ENCODE assay signal across 9 cellular contexts in genomic region chr13:46894534-46894906, GRCh38. TPM values are rescaled to one million over a fixed set of nuclear protein-coding genes. Genes with fewer than 3 reads are reported as not detected.
DNase-seq lines count a peak whose midpoint lies in the region; ATAC-seq, FAIRE-seq and TF ChIP-seq lines count a peak whose summit lies in the region.
"Had no signal": no experiment of that assay in that cellular context is flagged by ENCODE, and none has a peak within 500 bp of the region (broad histone marks: within the 10 kb centered on the region; RNA-seq: fewer than 3 reads in every experiment).

No MANE protein-coding gene starts in this region.

- no peak for TF ChIP-seq CTCF in natural killer cell (IDR thresholded peaks at IDR 0.05)
- no peak for TF ChIP-seq CTCF in GM12878 (IDR thresholded peaks at IDR 0.05 in 2 of 3, conservative IDR thresholded peaks at IDR 0.05 in 1 of 3; ENCODE audit: control insufficient read depth in 2 of 3, extremely low read depth in 1 of 3, insufficient read depth in 1 of 3, low read depth in 3 of 3, low read length in 3 of 3)
- TF ChIP-seq CTCF in lung (IDR thresholded peaks at IDR 0.05; ENCODE audit: control extremely low read depth, extremely low read depth), result no peak
- no peak for TF ChIP-seq CTCF in GM20000 (IDR thresholded peaks at IDR 0.05; ENCODE audit: extremely low read depth, missing control alignments)

- SMC1A ChIA-PET in GM12878 (lab: Charles Lee; ENCODE audit: uncharacterized antibody, unreplicated experiment), result interaction anchor here (0.8 to 1.3 kb wide), 3 partner anchors 8 to 881 kb away, joined by 3 read pairs; no protein-coding TSS in a partner anchor

- H2AFZ ChIP-seq in GM12878 (ENCODE audit: control insufficient read depth, low read depth, low read length), result peak overlapping the region; percentile 30; the same call in 1 of the 2 replicates

- H3K9me3 ChIP-seq in GM12878 (replicated peaks; ENCODE audit: control insufficient read depth, insufficient read depth, low read length), result no peaks in the 10 kb centered on the region
- H3K9me3 ChIP-seq in lung (ENCODE audit: control insufficient read depth in 2 of 2, insufficient read depth in 1 of 2, low read length in 1 of 2), result no peaks in the 10 kb centered on the region
- H3K9me3 ChIP-seq in aorta (ENCODE audit: control insufficient read depth, low read length), result no peaks in the 10 kb centered on the region

- H3K27ac ChIP-seq in GM12878 (ENCODE audit: control insufficient read depth, insufficient read depth) (no peak overlapping the region), lung (ENCODE audit: low read depth in 1 of 2, low read length in 1 of 2) (no peak overlapping the region), aorta (ENCODE audit: low read depth in 1 of 2, low read length in 2 of 2) (peak overlapping the region; percentile 18 to 81)
- H3K27ac ChIP-seq: epithelial cell of prostate had no signal

- no peak for TF ChIP-seq RAD21 in GM12878 (IDR thresholded peaks at IDR 0.05; ENCODE audit: insufficient read depth, low read depth, low read length)

- peak overlapping the region; percentile 77; the same call in 1 of the 2 replicates for H3K4me2 ChIP-seq in GM12878 (ENCODE audit: control insufficient read depth, insufficient read depth)

- POLR2A ChIA-PET in GM12878 (lab: Charles Lee), result no interaction called here

- H3K79me2 ChIP-seq in GM12878 (ENCODE audit: control insufficient read depth, insufficient read depth, low read length), result no peaks in the 10 kb centered on the region

- H3K9me3 Mint-ChIP-seq in natural killer cell, result no peaks in the 10 kb centered on the region
- H3K9me3 Mint-ChIP-seq in natural killer cell treated with Interleukin-12 subunit alpha and Interleukin-12 subunit beta and Interleukin-15 and Interleukin-18, amount 100 ng/mL, for 72 hours, result no peaks in the 10 kb centered on the region

- ATAC-seq in natural killer cell (no peak), GM12878 (peak; percentile 27; the same call in 1 of the 3 replicates), lung (ENCODE audit: insufficient read depth, low FRiP score) (peak; percentile 16), aorta (ENCODE audit: low FRiP score) (peak; percentile 51)
- ATAC-seq in natural killer cell treated with Interleukin-12 subunit alpha and Interleukin-12 subunit beta and Interleukin-15 and Interleukin-18, amount 100 ng/mL, for 72 hours, result no peak

- no peak for TF ChIP-seq POLR2A in GM12878 (IDR thresholded peaks at IDR 0.05; ENCODE audit: low read depth, low read length)

- H4K20me1 ChIP-seq in GM12878 (ENCODE audit: control insufficient read depth, insufficient read depth), result no peaks in the 10 kb centered on the region

- H3K4me3 Mint-ChIP-seq in natural killer cell, result peak overlapping the region; percentile 49
- H3K4me3 Mint-ChIP-seq in natural killer cell treated with Interleukin-12 subunit alpha and Interleukin-12 subunit beta and Interleukin-15 and Interleukin-18, amount 100 ng/mL, for 72 hours, result no peak overlapping the region

- peaks cover 4 to 6% of the 10 kb centered on the region in 2 experiments; a peak in 3 of 4 replicates for H3K27me3 ChIP-seq in GM12878 (replicated peaks in 1 of 2; ENCODE audit: control insufficient read depth in 2 of 2, insufficient read depth in 2 of 2, low read length in 1 of 2)
- H3K27me3 ChIP-seq in lung (ENCODE audit: control insufficient read depth, insufficient read depth), result no peaks in the 10 kb centered on the region
- H3K27me3 ChIP-seq in aorta (ENCODE audit: control insufficient read depth in 1 of 2, insufficient read depth in 2 of 2, low read length in 1 of 2), result no peaks in the 10 kb centered on the region

- H3K36me3 Mint-ChIP-seq in natural killer cell, result no peaks in the 10 kb centered on the region
- H3K36me3 Mint-ChIP-seq in natural killer cell treated with Interleukin-12 subunit alpha and Interleukin-12 subunit beta and Interleukin-15 and Interleukin-18, amount 100 ng/mL, for 72 hours, result no peaks in the 10 kb centered on the region

- H3K4me1 ChIP-seq in GM12878 (ENCODE audit: control insufficient read depth, insufficient read depth, low read length) (no peaks in the 10 kb centered on the region), lung (ENCODE audit: control insufficient read depth in 2 of 2, insufficient read depth in 2 of 2, low read length in 2 of 2) (no peaks in the 10 kb centered on the region), aorta (ENCODE audit: control insufficient read depth in 1 of 2, insufficient read depth in 2 of 2, low read length in 2 of 2) (no peaks in the 10 kb centered on the region)

- intact Hi-C loops in natural killer cell (cut with micrococcal nuclease), result no loop called here
- intact Hi-C loops in GM12878 (cut with micrococcal nuclease; ENCODE audit: unreplicated experiment), result loop anchor here (2.0 to 10.0 kb wide), 4 partner anchors 62 to 880 kb away; no protein-coding TSS in a partner anchor
- intact Hi-C loops in aorta (cut with DNase I), result loop anchor here (10.0 kb wide), 4 partner anchors 120 to 440 kb away; no protein-coding TSS in a partner anchor

- no TSS peak for BruUV-seq in GM12878 (replicated peaks; lab: Mats Ljungman, UMichigan)

- RAD21 ChIA-PET in GM12878 (lab: Charles Lee; ENCODE audit: unreplicated experiment), result interaction anchor here (1.1 to 1.6 kb wide), 2 partner anchors 68 to 565 kb away, joined by 3 to 5 read pairs; no protein-coding TSS in a partner anchor

- no peak overlapping the region for H3K27ac Mint-ChIP-seq in natural killer cell
- no peak overlapping the region for H3K27ac Mint-ChIP-seq in natural killer cell treated with Interleukin-12 subunit alpha and Interleukin-12 subunit beta and Interleukin-15 and Interleukin-18, amount 100 ng/mL, for 72 hours

- H3K4me1 Mint-ChIP-seq in natural killer cell, result peaks cover 15 to 17% of the 10 kb centered on the region in 2 donors
- peaks cover 10 to 15% of the 10 kb centered on the region in 2 donors for H3K4me1 Mint-ChIP-seq in natural killer cell treated with Interleukin-12 subunit alpha and Interleukin-12 subunit beta and Interleukin-15 and Interleukin-18, amount 100 ng/mL, for 72 hours (ENCODE audit: low read depth in 2 of 2)

- H3K36me3 ChIP-seq in GM12878 (ENCODE audit: control insufficient read depth in 2 of 2, insufficient read depth in 2 of 2, low read length in 1 of 2) (no peaks in the 10 kb centered on the region), lung (ENCODE audit: control insufficient read depth in 2 of 2, insufficient read depth in 2 of 2, low read length in 2 of 2) (no peaks in the 10 kb centered on the region), aorta (ENCODE audit: control insufficient read depth in 1 of 2, insufficient read depth in 2 of 2, low read length in 1 of 2) (peaks cover 0 to 2% of the 10 kb centered on the region in 2 donors)

- CTCF ChIA-PET in GM12878 (lab: Yijun Ruan, JAX), result interaction anchor here (0.6 to 2.2 kb wide), 15 partner anchors 8 to 881 kb away, joined by 3 to 11 read pairs (median 5); no protein-coding TSS in a partner anchor

- no peak for TF ChIP-seq EP300 in GM12878 (IDR thresholded peaks at IDR 0.05; ENCODE audit: borderline replicate concordance in 1 of 2, control insufficient read depth in 1 of 2, low read depth in 2 of 2, low read length in 2 of 2)

- in situ Hi-C loops in GM12878 (cut with MboI), result loop anchor here (10.0 kb wide), 1 partner anchor 880 kb away; no protein-coding TSS in a partner anchor

- FAIRE-seq in GM12878 (lab: Jason Lieb, UNC), result no peak

- DNase-seq in natural killer cell (no peak), GM12878 (ENCODE audit: low read depth, low spot score) (no peak), lung (ENCODE audit: low spot score) (no peak), aorta (no peak), GM20000 (ENCODE audit: low spot score) (no peak), NCI-H2171 treated with DMSO at 0.1 percent for 48 hours (lab: John Stamatoyannopoulos, UW) (no peak), AG20443 (ENCODE audit: low spot score) (no peak)
- DNase-seq in natural killer cell treated with Interleukin-12 subunit alpha and Interleukin-12 subunit beta and Interleukin-15 and Interleukin-18, amount 100 ng/mL, for 72 hours (ENCODE audit: low spot score), result no peak

- no peak overlapping the region for H3K9ac ChIP-seq in GM12878 (ENCODE audit: control insufficient read depth, insufficient read depth, low read length)

- peak overlapping the region; percentile 70 for H3K4me3 ChIP-seq in GM12878
- H3K4me3 ChIP-seq in lung, result no peak overlapping the region
- peak overlapping the region; percentile 62 to 77 for H3K4me3 ChIP-seq in aorta (ENCODE audit: low read length in 2 of 2)

- peaks cover 51 to 79% of the 10 kb centered on the region in 2 donors for H3K27me3 Mint-ChIP-seq in natural killer cell (ENCODE audit: low read depth in 2 of 2)
- peaks cover 37 to 77% of the 10 kb centered on the region in 2 donors for H3K27me3 Mint-ChIP-seq in natural killer cell treated with Interleukin-12 subunit alpha and Interleukin-12 subunit beta and Interleukin-15 and Interleukin-18, amount 100 ng/mL, for 72 hours

TF ChIP-seq in GM12878, 131 proteins besides CTCF, POLR2A, EP300 and RAD21 (continues in another document):
- no peak for TF ChIP-seq ZSCAN29 (IDR thresholded peaks at IDR 0.05)
- no peak for TF ChIP-seq ZNF622 (IDR thresholded peaks at IDR 0.05)
- no peak for TF ChIP-seq CHD4 (IDR thresholded peaks at IDR 0.05)
- no peak for TF ChIP-seq SREBF2 (IDR thresholded peaks at IDR 0.05; ENCODE audit: low read length)
- no peak for TF ChIP-seq MYB (IDR thresholded peaks at IDR 0.05; ENCODE audit: borderline replicate concordance, low read depth, low read length)

RNA-seq across cellular contexts. Expression of gene HTR2A, which starts 2.3 kb away (rescaled TPM):
- not detected for total RNA-seq in natural killer cell
- total RNA-seq in natural killer cell treated with Interleukin-12 subunit alpha and Interleukin-12 subunit beta and Interleukin-15 and Interleukin-18, amount 100 ng/mL, for 72 hours, result not detected
- not detected in 2 replicates for total RNA-seq in GM12878 (2013; cell fraction: nucleolus; rRNA removed)
- not detected in 2 replicates for total RNA-seq in GM12878 (2014; rRNA removed)
- total RNA-seq in GM12878 (2014; rRNA removed; fragmentation: Illumina TruSeq; extraction: Trizol), result not detected in 2 replicates
- not detected in 2 replicates for total RNA-seq in GM12878 (2021)
- polyA plus RNA-seq in GM12878 (2011; ENCODE audit: low read depth), result not detected
- polyA plus RNA-seq in GM12878 (2011; rRNA removed), result not detected in 2 replicates
- polyA plus RNA-seq in GM12878 (2011; cell fraction: cytosol; rRNA removed), result not detected in 2 replicates
- polyA plus RNA-seq in GM12878 (2011; cell fraction: nucleus; rRNA removed), result not detected in 2 replicates
- polyA plus RNA-seq in GM12878 (2012), result not detected in 2 replicates
- not detected in 2 replicates for polyA plus RNA-seq in GM12878 (2014; fragmentation: Illumina TruSeq; extraction: Trizol)
- polyA plus RNA-seq in GM12878 (2014; fragmentation: Nextera tagmentation; extraction: Ambion mirVana), result not detected
- polyA plus RNA-seq in GM12878 (2014; rRNA removed), result not detected in 2 replicates
- polyA plus RNA-seq in GM12878 (2016; fragmentation: Nextera tagmentation; extraction: Ambion mirVana), result not detected
- polyA minus RNA-seq in GM12878 (2011; rRNA and poly(A)+ RNA removed), result not detected in 2 replicates
- polyA minus RNA-seq in GM12878 (2011; cell fraction: cytosol; rRNA and poly(A)+ RNA removed), result not detected in 2 replicates
- not detected in 2 replicates for polyA minus RNA-seq in GM12878 (2011; cell fraction: nucleus; rRNA and poly(A)+ RNA removed)
- 1 to 10 TPM in 1 of 2 donors, under 1 TPM in 1; 0.71 to 1.1 TPM for total RNA-seq in lung
- under 1 TPM; 0.09 to 0.16 TPM for polyA plus RNA-seq in lung
- total RNA-seq in aorta, result 10 to 100 TPM in 1 of 2 donors, 1 to 10 TPM in 1; 4.7 to 10.8 TPM
- under 1 TPM; 0.61 to 0.75 TPM for polyA plus RNA-seq in aorta

Comparison
In these comparisons a context has a peak if more than half of its experiments do, and no peak if none do; other contexts are left out.
1. ATAC-seq: peak in GM12878 (single experiment), lung (single experiment) and aorta (single experiment); none in natural killer cell (0 of 3) and natural killer cell treated with Interleukin-12 subunit alpha and Interleukin-12 subunit beta and Interleukin-15 and Interleukin-18, amount 100 ng/mL, for 72 hours (0 of 2).
2. H3K27ac ChIP-seq: peak in aorta (2 of 2); none in GM12878 (single experiment) and lung (0 of 2).